In genomic region chr5:157535042-157535865, GRCh38 we compare ENCODE assay signal across 12 cellular contexts. TPM values are rescaled to one million over a fixed set of nuclear protein-coding genes. Genes with fewer than 3 reads are reported as not detected.
DNase-seq lines count a peak whose midpoint lies in the region; ATAC-seq and TF ChIP-seq lines count a peak whose summit lies in the region.
"Had no signal": no experiment of that assay in that cellular context is flagged by ENCODE, and none has a peak within 500 bp of the region (broad histone marks: within the 10 kb centered on the region; RNA-seq: fewer than 3 reads in every experiment).

No MANE protein-coding gene starts in this region.

- H3K27me3 Mint-ChIP-seq in activated T-helper 1 cell treated with anti-CD3 and anti-CD28 coated beads, Interleukin-12 subunit alpha, Interleukin-12 subunit beta, Interleukin-2, Interleukin-4 antibody, amounts not matched to agents 30 ng/mL and 10 ng/mL and 1 ng/mL, durations not matched to agents 14 hours and 24 hours and 36 hours (ENCODE audit: insufficient read depth), result no peaks in the 10 kb centered on the region

- intact Hi-C loops in activated T-helper 1 cell treated with anti-CD3 and anti-CD28 coated beads, Interleukin-12 subunit alpha, Interleukin-12 subunit beta, Interleukin-2, Interleukin-4 antibody, amounts not matched to agents 30 ng/mL and 10 ng/mL and 1 ng/mL, durations not matched to agents 14 hours and 24 hours and 36 hours (cut with micrococcal nuclease), result no loop called here
- intact Hi-C loops in mucosa of descending colon (cut with DNase I, micrococcal nuclease), result no loop called here

- no peak overlapping the region for H3K4me3 ChIP-seq in fibroblast of lung (replicated peaks in 1 of 4; ENCODE audit: control extremely low read depth in 1 of 4, insufficient read depth in 1 of 4, low read depth in 3 of 4, low read length in 4 of 4)
- H3K4me3 ChIP-seq in mucosa of descending colon, result no peak overlapping the region
- H3K4me3 ChIP-seq in tibial nerve, result no peak overlapping the region

- H3K9me3 ChIP-seq in fibroblast of lung (ENCODE audit: control insufficient read depth, insufficient read depth, low read depth, low read length), result no peaks in the 10 kb centered on the region
- H3K9me3 ChIP-seq in mucosa of descending colon, result no peaks in the 10 kb centered on the region
- no peaks in the 10 kb centered on the region for H3K9me3 ChIP-seq in tibial nerve

- H2AFZ ChIP-seq in fibroblast of lung (ENCODE audit: low read length), result no peak overlapping the region

- H3K4me2 ChIP-seq in fibroblast of lung (ENCODE audit: extremely low read depth, insufficient read depth, low read length), result no peak overlapping the region

- H3K79me2 ChIP-seq in fibroblast of lung (ENCODE audit: control insufficient read depth, insufficient read depth, low read length), result peaks cover 8% of the 10 kb centered on the region

- peak overlapping the region; percentile 80 for H3K27ac Mint-ChIP-seq in activated T-helper 1 cell treated with anti-CD3 and anti-CD28 coated beads, Interleukin-12 subunit alpha, Interleukin-12 subunit beta, Interleukin-2, Interleukin-4 antibody, amounts not matched to agents 30 ng/mL and 10 ng/mL and 1 ng/mL, durations not matched to agents 14 hours and 24 hours and 36 hours
- H3K27ac Mint-ChIP-seq: immature natural killer cell had no signal

- DNase-seq in activated T-helper 1 cell treated with anti-CD3 and anti-CD28 coated beads, Interleukin-12 subunit alpha, Interleukin-12 subunit beta, Interleukin-2, Interleukin-4 antibody, amounts not matched to agents 30 ng/mL and 10 ng/mL and 1 ng/mL, durations not matched to agents 14 hours and 24 hours and 36 hours (ENCODE audit: low spot score), result no peak
- DNase-seq in fibroblast of lung (ENCODE audit: low read depth in 2 of 2) (peak; percentile 73 to 95), mucosa of descending colon (peak in 1 of 3 donors; percentile 32), tibial nerve (ENCODE audit: low spot score in 2 of 2) (no peak), activated T-cell treated with anti-CD3 and anti-CD28 coated beads for 4 hours (no peak), NCI-H524 treated with DMSO at 0.1 percent for 48 hours (lab: John Stamatoyannopoulos, UW) (no peak)
- DNase-seq: activated naive CD4-positive, alpha-beta T cell treated with anti-CD3 and anti-CD28 coated beads, Interleukin-2, amount 50 U/mL, for 16 hours; immature natural killer cell; NCI-H1930; retina had no signal

- no peak for TF ChIP-seq CTCF in fibroblast of lung (conservative IDR thresholded peaks at IDR 0.05 in 1 of 2, IDR thresholded peaks at IDR 0.05 in 1 of 2; ENCODE audit: low read depth in 1 of 2, low read length in 2 of 2)
- TF ChIP-seq CTCF in mucosa of descending colon (IDR thresholded peaks at IDR 0.05), result no peak
- no peak for TF ChIP-seq CTCF in tibial nerve (IDR thresholded peaks at IDR 0.05)

- peak overlapping the region; percentile 33 for H3K4me3 Mint-ChIP-seq in activated T-helper 1 cell treated with anti-CD3 and anti-CD28 coated beads, Interleukin-12 subunit alpha, Interleukin-12 subunit beta, Interleukin-2, Interleukin-4 antibody, amounts not matched to agents 30 ng/mL and 10 ng/mL and 1 ng/mL, durations not matched to agents 14 hours and 24 hours and 36 hours
- H3K4me3 Mint-ChIP-seq: immature natural killer cell had no signal

- H3K27ac ChIP-seq in fibroblast of lung (ENCODE audit: insufficient read depth, low read length) (peak overlapping the region; percentile 44), tibial nerve (peak overlapping the region in 3 of 4 donors; percentile 10 to 80 (median 74))

- ATAC-seq in mucosa of descending colon (peak; percentile 42), HG03521 (IDR thresholded peaks at IDR 0.05; ENCODE audit: unreplicated experiment) (no peak), HG03175 (IDR thresholded peaks at IDR 0.05; ENCODE audit: unreplicated experiment) (no peak)

- H3K4me1 ChIP-seq in fibroblast of lung (ENCODE audit: control insufficient read depth, extremely low read depth, insufficient read depth, low read length) (peaks cover 17% of the 10 kb centered on the region), mucosa of descending colon (ENCODE audit: low read depth) (peaks cover 3% of the 10 kb centered on the region), tibial nerve (peaks cover 0 to 58% (median 7%) of the 10 kb centered on the region in 4 donors)

- peak in 1 of 2 donors; percentile 28 for TF ChIP-seq EP300 in tibial nerve (IDR thresholded peaks at IDR 0.05)

- H3K4me1 Mint-ChIP-seq in activated T-helper 1 cell treated with anti-CD3 and anti-CD28 coated beads, Interleukin-12 subunit alpha, Interleukin-12 subunit beta, Interleukin-2, Interleukin-4 antibody, amounts not matched to agents 30 ng/mL and 10 ng/mL and 1 ng/mL, durations not matched to agents 14 hours and 24 hours and 36 hours (ENCODE audit: low read depth), result peaks cover 76% of the 10 kb centered on the region

- 44 to 47% methylated on average over 6 of the region's 6 CpGs for WGBS in tibial nerve, 2 donors

- peaks cover 3% of the 10 kb centered on the region for H3K36me3 ChIP-seq in fibroblast of lung (ENCODE audit: control insufficient read depth, insufficient read depth, low read length)
- H3K36me3 ChIP-seq in mucosa of descending colon (ENCODE audit: low read depth), result no peaks in the 10 kb centered on the region
- H3K36me3 ChIP-seq in tibial nerve, result peaks cover 0 to 13% (median 4%) of the 10 kb centered on the region in 3 donors

- H3K27me3 ChIP-seq in fibroblast of lung (ENCODE audit: control insufficient read depth, insufficient read depth, low read length) (no peaks in the 10 kb centered on the region), tibial nerve (no peaks in the 10 kb centered on the region)

- H3K36me3 Mint-ChIP-seq in activated T-helper 1 cell treated with anti-CD3 and anti-CD28 coated beads, Interleukin-12 subunit alpha, Interleukin-12 subunit beta, Interleukin-2, Interleukin-4 antibody, amounts not matched to agents 30 ng/mL and 10 ng/mL and 1 ng/mL, durations not matched to agents 14 hours and 24 hours and 36 hours (ENCODE audit: low read depth), result peaks cover 76% of the 10 kb centered on the region
- H3K36me3 Mint-ChIP-seq: immature natural killer cell had no signal

- no peaks in the 10 kb centered on the region for H3K9me3 Mint-ChIP-seq in activated T-helper 1 cell treated with anti-CD3 and anti-CD28 coated beads, Interleukin-12 subunit alpha, Interleukin-12 subunit beta, Interleukin-2, Interleukin-4 antibody, amounts not matched to agents 30 ng/mL and 10 ng/mL and 1 ng/mL, durations not matched to agents 14 hours and 24 hours and 36 hours
- H3K9me3 Mint-ChIP-seq: immature natural killer cell had no signal

- H4K20me1 ChIP-seq in fibroblast of lung (ENCODE audit: control insufficient read depth, extremely low read depth, insufficient read depth, low read length), result no peaks in the 10 kb centered on the region

- H3K9ac ChIP-seq in fibroblast of lung (ENCODE audit: insufficient read depth, low read length), result no peak overlapping the region

- TF ChIP-seq POLR2A in tibial nerve (IDR thresholded peaks at IDR 0.05), result no peak

RNA-seq across cellular contexts. Expression of gene ADAM19, which starts 40.3 kb away (rescaled TPM):
- total RNA-seq in activated T-helper 1 cell treated with anti-CD3 and anti-CD28 coated beads, Interleukin-12 subunit alpha, Interleukin-12 subunit beta, Interleukin-2, Interleukin-4 antibody, amounts not matched to agents 30 ng/mL and 10 ng/mL and 1 ng/mL, durations not matched to agents 14 hours and 24 hours and 36 hours, result 341 and 348 TPM in 2 replicates
- total RNA-seq in fibroblast of lung (13.0 and 17.7 TPM in 2 replicates), mucosa of descending colon (10 to 100 TPM in 1 of 3 donors, 1 to 10 TPM in 2; 6.4 to 32.6 (median 8.9) TPM), tibial nerve (10 to 100 TPM in 2 of 4 donors, 1 to 10 TPM in 2; 7.2 to 13.2 (median 9.5) TPM)
- 19.3 and 65.2 TPM in 2 replicates for polyA plus RNA-seq in fibroblast of lung
- 18.6 and 77.1 TPM in 2 replicates for polyA plus RNA-seq in fibroblast of lung (2012)
- 41.0 and 120 TPM in 2 replicates for polyA minus RNA-seq in fibroblast of lung (ENCODE audit: low replicate concordance)

Comparison
In these comparisons a context has a peak if more than half of its experiments do, and no peak if none do; other contexts are left out.
1. DNase-seq: peak in fibroblast of lung (2 of 2); none in activated T-helper 1 cell treated with anti-CD3 and anti-CD28 coated beads, Interleukin-12 subunit alpha, Interleukin-12 subunit beta, Interleukin-2, Interleukin-4 antibody, amounts not matched to agents 30 ng/mL and 10 ng/mL and 1 ng/mL, durations not matched to agents 14 hours and 24 hours and 36 hours (single experiment), tibial nerve (0 of 2), activated T-cell treated with anti-CD3 and anti-CD28 coated beads for 4 hours (single experiment) and NCI-H524 treated with DMSO at 0.1 percent for 48 hours (single experiment).
2. RNA of gene ADAM19, which starts 40.3 kb away (total RNA-seq): 341 to 348 TPM in activated T-helper 1 cell treated with anti-CD3 and anti-CD28 coated beads, Interleukin-12 subunit alpha, Interleukin-12 subunit beta, Interleukin-2, Interleukin-4 antibody, amounts not matched to agents 30 ng/mL and 10 ng/mL and 1 ng/mL, durations not matched to agents 14 hours and 24 hours and 36 hours; 13.0 to 17.7 TPM in fibroblast of lung, 7.2 to 13.2 TPM in tibial nerve and 6.4 to 32.6 TPM in mucosa of descending colon; every median in the first group is over 10 times any median in the second.